17 cellular contexts compared by ENCODE assay signal in genomic region chr1:223421025-223421424, GRCh38. TPM values are rescaled to one million over a fixed set of nuclear protein-coding genes. Genes with fewer than 3 reads are reported as not detected.
DNase-seq lines count a peak whose midpoint lies in the region; ATAC-seq and TF ChIP-seq lines count a peak whose summit lies in the region.
"Had no signal": no experiment of that assay in that cellular context is flagged by ENCODE, and none has a peak within 500 bp of the region (broad histone marks: within the 10 kb centered on the region; RNA-seq: fewer than 3 reads in every experiment).

No MANE protein-coding gene starts in this region.

- H3K27ac Mint-ChIP-seq in Calu3 (ENCODE audit: unreplicated experiment): no peak overlapping the region
- H3K27ac Mint-ChIP-seq: HFFc6 had no signal

- peaks cover 38% of the 10 kb centered on the region for H3K4me1 Mint-ChIP-seq in Calu3 (ENCODE audit: low read depth, unreplicated experiment)

- no peaks in the 10 kb centered on the region for H3K27me3 Mint-ChIP-seq in Calu3 (ENCODE audit: unreplicated experiment)

- no peaks in the 10 kb centered on the region for H3K4me1 ChIP-seq in adrenal gland (replicated peaks in 1 of 2)
- H3K4me1 ChIP-seq in smooth muscle cell (ENCODE audit: low read depth): peaks cover 6% of the 10 kb centered on the region

- H3K9me3 ChIP-seq in adrenal gland (replicated peaks in 1 of 3) (no peaks in the 10 kb centered on the region), smooth muscle cell (replicated peaks; ENCODE audit: low read depth) (no peaks in the 10 kb centered on the region)

- no peak overlapping the region for H3K4me3 ChIP-seq in adrenal gland
- H3K4me3 ChIP-seq in smooth muscle cell: no peak overlapping the region
- H3K4me3 ChIP-seq: SJSA1 had no signal

- H3F3A ChIP-seq in smooth muscle cell (ENCODE audit: low read depth): no peaks in the 10 kb centered on the region

- CTCF ChIA-PET in Calu3 (lab: Charles Lee): no interaction called here

- WGBS in adrenal gland, 4 donors: 13 to 33% (median 22%) methylated on average over 1 of the region's 1 CpG
- 100% methylated on average over 1 of the region's 1 CpG for WGBS in smooth muscle cell (ENCODE audit: low lambda C conversion rate)

- no peak overlapping the region for H2AFZ ChIP-seq in smooth muscle cell (ENCODE audit: low read depth)

- H3K36me3 ChIP-seq in adrenal gland (replicated peaks in 1 of 2): no peaks in the 10 kb centered on the region
- H3K36me3 ChIP-seq in smooth muscle cell (ENCODE audit: low read depth): no peaks in the 10 kb centered on the region
- H3K36me3 ChIP-seq: SJSA1 had no signal

- intact Hi-C loops in adrenal gland (cut with DNase I): no loop called here
- intact Hi-C loops in Calu3 (cut with micrococcal nuclease; ENCODE audit: unreplicated experiment): no loop called here

- DNase-seq in NCI-H524 (lab: John Stamatoyannopoulos, UW) (peak; percentile 20 to 45), NCI-H524 treated with DMSO at 0.1 percent for 48 hours (lab: John Stamatoyannopoulos, UW) (no peak), G401 (ENCODE audit: low spot score) (peak; percentile 73), adrenal gland (peak in 6 of 7 donors; percentile 36 to 64 (median 40)), smooth muscle cell (lab: John Stamatoyannopoulos, UW; ENCODE audit: unreplicated experiment) (no peak), Calu3 (no peak)
- DNase-seq: GOT3, HFFc6, Karpas-422, MM.1S, NCI-H1436, NCI-H2081 treated with DMSO at 0.1 percent for 48 hours, SW 1271 had no signal

- ATAC-seq in HG02610 (IDR thresholded peaks at IDR 0.05; ENCODE audit: unreplicated experiment) (no peak), HG02571 (IDR thresholded peaks at IDR 0.05; ENCODE audit: unreplicated experiment) (no peak)

- H3K9ac ChIP-seq in smooth muscle cell (ENCODE audit: low read depth): no peak overlapping the region

- no TSS peak for BruUV-seq in Calu3 (replicated peaks; lab: Mats Ljungman, UMichigan)

- H3K4me3 Mint-ChIP-seq in Calu3 (ENCODE audit: low read depth, unreplicated experiment): no peak overlapping the region
- H3K4me3 Mint-ChIP-seq: HFFc6 had no signal

- no peaks in the 10 kb centered on the region for H3K79me2 ChIP-seq in smooth muscle cell (ENCODE audit: low read depth)

- H3K36me3 Mint-ChIP-seq in Calu3 (ENCODE audit: insufficient read depth, unreplicated experiment): no peaks in the 10 kb centered on the region

- no peak for TF ChIP-seq POLR2A in adrenal gland (IDR thresholded peaks at IDR 0.05)

- in situ Hi-C loops in G401 (cut with HindIII; ENCODE audit: low sequenced_read_pairs): no loop called here

- no peak overlapping the region for H3K27ac ChIP-seq in adrenal gland
- H3K27ac ChIP-seq in smooth muscle cell (ENCODE audit: low read depth): peak overlapping the region; percentile 53
- H3K27ac ChIP-seq: SJSA1 had no signal

- H3K4me2 ChIP-seq in smooth muscle cell: no peak overlapping the region

- H3K27me3 ChIP-seq in adrenal gland (no peaks in the 10 kb centered on the region), smooth muscle cell (ENCODE audit: low read depth) (no peaks in the 10 kb centered on the region)

- TF ChIP-seq CTCF in adrenal gland (IDR thresholded peaks at IDR 0.05): no peak
- TF ChIP-seq CTCF in smooth muscle cell (IDR thresholded peaks at IDR 0.05; ENCODE audit: borderline replicate concordance, insufficient read depth, poor library complexity, severe bottlenecking): no peak
- no peak for TF ChIP-seq CTCF in Calu3 (IDR thresholded peaks at IDR 0.05; ENCODE audit: unreplicated experiment)

- no peaks in the 10 kb centered on the region for H4K20me1 ChIP-seq in smooth muscle cell (ENCODE audit: low read depth)

- H3K9me3 Mint-ChIP-seq in Calu3 (ENCODE audit: low read depth, unreplicated experiment): no peaks in the 10 kb centered on the region
- H3K9me3 Mint-ChIP-seq: HFFc6 had no signal

RNA-seq across cellular contexts. Expression of gene CCDC185, which starts 27.8 kb away (rescaled TPM):
- total RNA-seq in G401 (2014; rRNA removed; shearing (Covaris generic)): not detected in 2 replicates
- total RNA-seq in adrenal gland (not detected), smooth muscle cell (not detected in 2 replicates), Calu3 (2022) (0.17 TPM in 1 of 2 replicates, not detected in the other)
- polyA plus RNA-seq in adrenal gland (not detected), smooth muscle cell (not detected in 2 replicates)
- total RNA-seq: HFFc6, NCI-H460, SJSA1 had no signal

RNA-seq across cellular contexts. Expression of gene SUSD4, which starts 57.0 kb away (rescaled TPM):
- not detected in 2 replicates for total RNA-seq in G401 (2014; rRNA removed; shearing (Covaris generic))
- total RNA-seq in adrenal gland: 10 to 100 TPM in 1 of 8 donors, 1 to 10 TPM in 7; 2.6 to 11.8 (median 6.7) TPM
- 10 to 100 TPM in 2 of 3 donors, 1 to 10 TPM in 1; 7.1 to 26.9 (median 12.6) TPM for polyA plus RNA-seq in adrenal gland
- total RNA-seq in smooth muscle cell: 4.5 and 6.1 TPM in 2 replicates
- polyA plus RNA-seq in smooth muscle cell: 4.8 and 5.1 TPM in 2 replicates
- 7.2 and 9.7 TPM in 2 replicates for total RNA-seq in Calu3 (2022)
- total RNA-seq: NCI-H460 had no signal

Comparison
In these comparisons a context has a peak if more than half of its experiments do, and no peak if none do; other contexts are left out.
1. DNase-seq: peak in NCI-H524 (2 of 2), G401 (single experiment) and adrenal gland (6 of 7); none in NCI-H524 treated with DMSO at 0.1 percent for 48 hours (single experiment), smooth muscle cell (single experiment) and Calu3 (single experiment).